Comparison of ENCODE assay signal across 10 cellular contexts in genomic region chr10:23157691-23158369, GRCh38.
A peak's percentile ranks its signal among the peaks of the same experiment; 100 is the strongest.
DNase-seq lines count a peak whose midpoint lies in the region; ATAC-seq and TF ChIP-seq lines count a peak whose summit lies in the region.
"Had no signal": no experiment of that assay in that cellular context is flagged by ENCODE, and none has a peak within 500 bp of the region (broad histone marks: within the 10 kb centered on the region; RNA-seq: fewer than 3 reads in every experiment).

No MANE protein-coding gene starts in this region.

- H3K4me3 ChIP-seq in OCI-LY3 (ENCODE audit: low read length) = peak overlapping the region; percentile 77

- no peaks in the 10 kb centered on the region for H4K20me1 ChIP-seq in OCI-LY3 (ENCODE audit: insufficient read depth, low read length)

- TF ChIP-seq CTCF in OCI-LY3 (IDR thresholded peaks at IDR 0.05; ENCODE audit: low read depth, low read length) = no peak

- H2AFZ ChIP-seq in OCI-LY3 (ENCODE audit: low read depth, low read length) = peak overlapping the region; percentile 88

- H3K79me2 ChIP-seq in OCI-LY3 (ENCODE audit: low read length) = no peaks in the 10 kb centered on the region

- TF ChIP-seq POLR2A in erythroblast (IDR thresholded peaks at IDR 0.05; ENCODE audit: low read length) = no peak

- DNase-seq in DMS 273 treated with DMSO at 0.1 percent for 48 hours (lab: John Stamatoyannopoulos, UW) (peak; percentile 8), erythroblast (lab: John Stamatoyannopoulos, UW) (peak; percentile 48 to 55), retina (peak; percentile 58), hepatic stellate cell (ENCODE audit: low spot score) (no peak)
- DNase-seq in activated T-cell treated with anti-CD3 and anti-CD28 coated beads, Interleukin-2, amount 50 U/mL, for 24 hours = no peak

- no peak overlapping the region for H3K27ac Mint-ChIP-seq in activated T-cell treated with anti-CD3 and anti-CD28 coated beads, Interleukin-2, amount 50 U/mL, for 24 hours
- H3K27ac Mint-ChIP-seq: T-helper 1 cell treated with Interleukin-12 subunit alpha and Interleukin-12 subunit beta and Interleukin-4 antibody, amounts not matched to agents 30 μg/mL and 1 μg/mL, for 36 hours had no signal

- H3K27ac ChIP-seq in OCI-LY3 (ENCODE audit: low read length) = no peak overlapping the region
- H3K27ac ChIP-seq: neutrophil had no signal

- H3K9ac ChIP-seq in OCI-LY3 (ENCODE audit: low read length) = peak overlapping the region; percentile 41

- H3K4me1 Mint-ChIP-seq in activated T-cell treated with anti-CD3 and anti-CD28 coated beads, Interleukin-2, amount 50 U/mL, for 24 hours (ENCODE audit: low read depth) = peaks cover 5% of the 10 kb centered on the region

- H3K36me3 ChIP-seq in OCI-LY3 (replicated peaks; ENCODE audit: low read depth, low read length) = no peaks in the 10 kb centered on the region
- H3K36me3 ChIP-seq: neutrophil had no signal

- H3K27me3 ChIP-seq in OCI-LY3 (ENCODE audit: low read depth, low read length) = no peaks in the 10 kb centered on the region

- no peak overlapping the region for H3K4me3 Mint-ChIP-seq in activated T-cell treated with anti-CD3 and anti-CD28 coated beads, Interleukin-2, amount 50 U/mL, for 24 hours
- H3K4me3 Mint-ChIP-seq: T-helper 1 cell treated with Interleukin-12 subunit alpha and Interleukin-12 subunit beta and Interleukin-4 antibody, amounts not matched to agents 30 μg/mL and 1 μg/mL, for 36 hours had no signal

- ATAC-seq in GM18873 (IDR thresholded peaks at IDR 0.05; ENCODE audit: low FRiP score, unreplicated experiment) (peak; percentile 42), HG03196 (IDR thresholded peaks at IDR 0.05; ENCODE audit: unreplicated experiment) (peak; percentile 59)

- peaks cover 57% of the 10 kb centered on the region for H3K27me3 Mint-ChIP-seq in activated T-cell treated with anti-CD3 and anti-CD28 coated beads, Interleukin-2, amount 50 U/mL, for 24 hours

- H3K4me2 ChIP-seq in OCI-LY3 (ENCODE audit: low read length) = peak overlapping the region; percentile 99

- no peaks in the 10 kb centered on the region for H3K9me3 ChIP-seq in OCI-LY3 (ENCODE audit: insufficient read depth, low read length)
- H3K9me3 ChIP-seq: neutrophil had no signal

- H3K36me3 Mint-ChIP-seq in activated T-cell treated with anti-CD3 and anti-CD28 coated beads, Interleukin-2, amount 50 U/mL, for 24 hours (ENCODE audit: low read depth) = no peaks in the 10 kb centered on the region

- H3K9me3 Mint-ChIP-seq in activated T-cell treated with anti-CD3 and anti-CD28 coated beads, Interleukin-2, amount 50 U/mL, for 24 hours = no peaks in the 10 kb centered on the region
- H3K9me3 Mint-ChIP-seq: T-helper 1 cell treated with Interleukin-12 subunit alpha and Interleukin-12 subunit beta and Interleukin-4 antibody, amounts not matched to agents 30 μg/mL and 1 μg/mL, for 36 hours had no signal

- H3K4me1 ChIP-seq in OCI-LY3 (ENCODE audit: low read length) = peaks cover 13% of the 10 kb centered on the region; the same call in 1 of the 2 replicates

Comparison
In these comparisons a context has a peak if more than half of its experiments do, and no peak if none do; other contexts are left out.
1. DNase-seq: peak in DMS 273 treated with DMSO at 0.1 percent for 48 hours (single experiment), erythroblast (2 of 2) and retina (single experiment); none in hepatic stellate cell (single experiment) and activated T-cell treated with anti-CD3 and anti-CD28 coated beads, Interleukin-2, amount 50 U/mL, for 24 hours (single experiment).